9 cellular contexts compared by ENCODE assay signal in the genomic region with DNA sequence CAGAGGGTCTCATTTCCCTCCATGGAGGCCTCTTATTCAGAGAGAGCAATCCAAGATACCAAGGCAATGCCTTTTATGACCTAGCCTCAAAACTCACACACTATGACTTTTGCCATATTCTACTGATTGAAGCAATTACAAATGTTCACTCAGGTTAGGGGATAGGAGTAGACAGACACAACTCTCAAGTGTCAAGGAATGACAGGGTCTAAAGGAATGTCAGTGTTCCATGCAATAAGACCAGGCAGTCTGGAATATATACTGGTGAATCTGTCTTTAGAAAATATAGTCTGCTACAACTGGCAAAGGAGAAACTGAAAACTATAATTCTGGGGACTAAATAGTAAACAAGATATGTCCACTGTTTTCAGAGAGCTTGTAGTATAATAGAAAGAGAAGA.
"Had no signal": no experiment of that assay in that cellular context is flagged by ENCODE, and none has a peak within 500 bp of the region (broad histone marks: within the 10 kb centered on the region; RNA-seq: fewer than 3 reads in every experiment).

No MANE protein-coding gene starts in this region.

- FAIRE-seq: HTR-8/SVneo, K562 had no signal

- DNase-seq: GM23248, GOT3, H7, HFFc6, IMR-90 had no signal

- H3K9me3 Mint-ChIP-seq: HFFc6 had no signal

- H3K4me1 ChIP-seq: HAP-1 had no signal

- ATAC-seq: HCT116, K562 had no signal

- H3K36me3 ChIP-seq: HAP-1 had no signal

- H3K4me3 Mint-ChIP-seq: HFFc6 had no signal

- H3K9ac ChIP-seq: GM23248 had no signal

- H3K9me3 ChIP-seq: HAP-1 had no signal

- H3K27ac Mint-ChIP-seq: HFFc6 had no signal

- H2AFZ ChIP-seq: GM23248 had no signal

- H3K27ac ChIP-seq: GM23248 had no signal

- H3K4me3 ChIP-seq: GM23248, HAP-1, K562 had no signal
